1 cellular context compared by ENCODE assay signal in genomic region chr12:95949801-95950206, GRCh38.
TF ChIP-seq lines count a peak whose summit lies in the region.

No MANE protein-coding gene starts in this region.

TF ChIP-seq in HepG2, 621 proteins besides CTCF, POLR2A, EP300 and RAD21 (continued from another document and continues in another):
- TF ChIP-seq, protein P1, sequence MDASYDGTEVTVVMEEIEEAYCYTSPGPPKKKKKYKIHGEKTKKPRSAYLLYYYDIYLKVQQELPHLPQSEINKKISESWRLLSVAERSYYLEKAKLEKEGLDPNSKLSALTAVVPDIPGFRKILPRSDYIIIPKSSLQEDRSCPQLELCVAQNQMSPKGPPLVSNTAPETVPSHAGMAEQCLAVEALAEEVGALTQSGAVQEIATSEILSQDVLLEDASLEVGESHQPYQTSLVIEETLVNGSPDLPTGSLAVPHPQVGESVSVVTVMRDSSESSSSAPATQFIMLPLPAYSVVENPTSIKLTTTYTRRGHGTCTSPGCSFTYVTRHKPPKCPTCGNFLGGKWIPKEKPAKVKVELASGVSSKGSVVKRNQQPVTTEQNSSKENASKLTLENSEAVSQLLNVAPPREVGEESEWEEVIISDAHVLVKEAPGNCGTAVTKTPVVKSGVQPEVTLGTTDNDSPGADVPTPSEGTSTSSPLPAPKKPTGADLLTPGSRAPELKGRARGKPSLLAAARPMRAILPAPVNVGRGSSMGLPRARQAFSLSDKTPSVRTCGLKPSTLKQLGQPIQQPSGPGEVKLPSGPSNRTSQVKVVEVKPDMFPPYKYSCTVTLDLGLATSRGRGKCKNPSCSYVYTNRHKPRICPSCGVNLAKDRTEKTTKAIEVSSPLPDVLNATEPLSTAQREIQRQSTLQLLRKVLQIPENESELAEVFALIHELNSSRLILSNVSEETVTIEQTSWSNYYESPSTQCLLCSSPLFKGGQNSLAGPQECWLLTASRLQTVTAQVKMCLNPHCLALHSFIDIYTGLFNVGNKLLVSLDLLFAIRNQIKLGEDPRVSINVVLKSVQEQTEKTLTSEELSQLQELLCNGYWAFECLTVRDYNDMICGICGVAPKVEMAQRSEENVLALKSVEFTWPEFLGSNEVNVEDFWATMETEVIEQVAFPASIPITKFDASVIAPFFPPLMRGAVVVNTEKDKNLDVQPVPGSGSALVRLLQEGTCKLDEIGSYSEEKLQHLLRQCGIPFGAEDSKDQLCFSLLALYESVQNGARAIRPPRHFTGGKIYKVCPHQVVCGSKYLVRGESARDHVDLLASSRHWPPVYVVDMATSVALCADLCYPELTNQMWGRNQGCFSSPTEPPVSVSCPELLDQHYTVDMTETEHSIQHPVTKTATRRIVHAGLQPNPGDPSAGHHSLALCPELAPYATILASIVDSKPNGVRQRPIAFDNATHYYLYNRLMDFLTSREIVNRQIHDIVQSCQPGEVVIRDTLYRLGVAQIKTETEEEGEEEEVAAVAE (CRISPR knock-in tag; IDR thresholded peaks at IDR 0.05; ENCODE audit: borderline replicate concordance): no peak
- TF ChIP-seq, protein P2, sequence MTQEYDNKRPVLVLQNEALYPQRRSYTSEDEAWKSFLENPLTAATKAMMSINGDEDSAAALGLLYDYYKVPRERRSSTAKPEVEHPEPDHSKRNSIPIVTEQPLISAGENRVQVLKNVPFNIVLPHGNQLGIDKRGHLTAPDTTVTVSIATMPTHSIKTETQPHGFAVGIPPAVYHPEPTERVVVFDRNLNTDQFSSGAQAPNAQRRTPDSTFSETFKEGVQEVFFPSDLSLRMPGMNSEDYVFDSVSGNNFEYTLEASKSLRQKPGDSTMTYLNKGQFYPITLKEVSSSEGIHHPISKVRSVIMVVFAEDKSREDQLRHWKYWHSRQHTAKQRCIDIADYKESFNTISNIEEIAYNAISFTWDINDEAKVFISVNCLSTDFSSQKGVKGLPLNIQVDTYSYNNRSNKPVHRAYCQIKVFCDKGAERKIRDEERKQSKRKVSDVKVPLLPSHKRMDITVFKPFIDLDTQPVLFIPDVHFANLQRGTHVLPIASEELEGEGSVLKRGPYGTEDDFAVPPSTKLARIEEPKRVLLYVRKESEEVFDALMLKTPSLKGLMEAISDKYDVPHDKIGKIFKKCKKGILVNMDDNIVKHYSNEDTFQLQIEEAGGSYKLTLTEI (CRISPR knock-in tag; conservative IDR thresholded peaks at IDR 0.05): no peak
- 0 out of 2 replicates have a peak, but pooled peaks have one; percentile 56 for TF ChIP-seq ZNF124 (CRISPR knock-in tag; IDR thresholded peaks at IDR 0.05)
- TF ChIP-seq NCOA5 (CRISPR knock-in tag; IDR thresholded peaks at IDR 0.05): no peak
- TF ChIP-seq, protein P3, sequence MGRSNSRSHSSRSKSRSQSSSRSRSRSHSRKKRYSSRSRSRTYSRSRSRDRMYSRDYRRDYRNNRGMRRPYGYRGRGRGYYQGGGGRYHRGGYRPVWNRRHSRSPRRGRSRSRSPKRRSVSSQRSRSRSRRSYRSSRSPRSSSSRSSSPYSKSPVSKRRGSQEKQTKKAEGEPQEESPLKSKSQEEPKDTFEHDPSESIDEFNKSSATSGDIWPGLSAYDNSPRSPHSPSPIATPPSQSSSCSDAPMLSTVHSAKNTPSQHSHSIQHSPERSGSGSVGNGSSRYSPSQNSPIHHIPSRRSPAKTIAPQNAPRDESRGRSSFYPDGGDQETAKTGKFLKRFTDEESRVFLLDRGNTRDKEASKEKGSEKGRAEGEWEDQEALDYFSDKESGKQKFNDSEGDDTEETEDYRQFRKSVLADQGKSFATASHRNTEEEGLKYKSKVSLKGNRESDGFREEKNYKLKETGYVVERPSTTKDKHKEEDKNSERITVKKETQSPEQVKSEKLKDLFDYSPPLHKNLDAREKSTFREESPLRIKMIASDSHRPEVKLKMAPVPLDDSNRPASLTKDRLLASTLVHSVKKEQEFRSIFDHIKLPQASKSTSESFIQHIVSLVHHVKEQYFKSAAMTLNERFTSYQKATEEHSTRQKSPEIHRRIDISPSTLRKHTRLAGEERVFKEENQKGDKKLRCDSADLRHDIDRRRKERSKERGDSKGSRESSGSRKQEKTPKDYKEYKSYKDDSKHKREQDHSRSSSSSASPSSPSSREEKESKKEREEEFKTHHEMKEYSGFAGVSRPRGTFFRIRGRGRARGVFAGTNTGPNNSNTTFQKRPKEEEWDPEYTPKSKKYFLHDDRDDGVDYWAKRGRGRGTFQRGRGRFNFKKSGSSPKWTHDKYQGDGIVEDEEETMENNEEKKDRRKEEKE (IDR thresholded peaks at IDR 0.05): no peak
- TF ChIP-seq MAZ (IDR thresholded peaks at IDR 0.05; ENCODE audit: borderline replicate concordance, low read depth, low read length): no peak
- no peak for TF ChIP-seq MAZ (CRISPR knock-in tag; IDR thresholded peaks at IDR 0.05; ENCODE audit: low read depth)
- peak; percentile 93 for TF ChIP-seq RXRB (CRISPR knock-in tag; IDR thresholded peaks at IDR 0.05; ENCODE audit: borderline replicate concordance)
- peak; percentile 89 for TF ChIP-seq TARDBP (CRISPR knock-in tag; IDR thresholded peaks at IDR 0.05)
- TF ChIP-seq, protein P4, sequence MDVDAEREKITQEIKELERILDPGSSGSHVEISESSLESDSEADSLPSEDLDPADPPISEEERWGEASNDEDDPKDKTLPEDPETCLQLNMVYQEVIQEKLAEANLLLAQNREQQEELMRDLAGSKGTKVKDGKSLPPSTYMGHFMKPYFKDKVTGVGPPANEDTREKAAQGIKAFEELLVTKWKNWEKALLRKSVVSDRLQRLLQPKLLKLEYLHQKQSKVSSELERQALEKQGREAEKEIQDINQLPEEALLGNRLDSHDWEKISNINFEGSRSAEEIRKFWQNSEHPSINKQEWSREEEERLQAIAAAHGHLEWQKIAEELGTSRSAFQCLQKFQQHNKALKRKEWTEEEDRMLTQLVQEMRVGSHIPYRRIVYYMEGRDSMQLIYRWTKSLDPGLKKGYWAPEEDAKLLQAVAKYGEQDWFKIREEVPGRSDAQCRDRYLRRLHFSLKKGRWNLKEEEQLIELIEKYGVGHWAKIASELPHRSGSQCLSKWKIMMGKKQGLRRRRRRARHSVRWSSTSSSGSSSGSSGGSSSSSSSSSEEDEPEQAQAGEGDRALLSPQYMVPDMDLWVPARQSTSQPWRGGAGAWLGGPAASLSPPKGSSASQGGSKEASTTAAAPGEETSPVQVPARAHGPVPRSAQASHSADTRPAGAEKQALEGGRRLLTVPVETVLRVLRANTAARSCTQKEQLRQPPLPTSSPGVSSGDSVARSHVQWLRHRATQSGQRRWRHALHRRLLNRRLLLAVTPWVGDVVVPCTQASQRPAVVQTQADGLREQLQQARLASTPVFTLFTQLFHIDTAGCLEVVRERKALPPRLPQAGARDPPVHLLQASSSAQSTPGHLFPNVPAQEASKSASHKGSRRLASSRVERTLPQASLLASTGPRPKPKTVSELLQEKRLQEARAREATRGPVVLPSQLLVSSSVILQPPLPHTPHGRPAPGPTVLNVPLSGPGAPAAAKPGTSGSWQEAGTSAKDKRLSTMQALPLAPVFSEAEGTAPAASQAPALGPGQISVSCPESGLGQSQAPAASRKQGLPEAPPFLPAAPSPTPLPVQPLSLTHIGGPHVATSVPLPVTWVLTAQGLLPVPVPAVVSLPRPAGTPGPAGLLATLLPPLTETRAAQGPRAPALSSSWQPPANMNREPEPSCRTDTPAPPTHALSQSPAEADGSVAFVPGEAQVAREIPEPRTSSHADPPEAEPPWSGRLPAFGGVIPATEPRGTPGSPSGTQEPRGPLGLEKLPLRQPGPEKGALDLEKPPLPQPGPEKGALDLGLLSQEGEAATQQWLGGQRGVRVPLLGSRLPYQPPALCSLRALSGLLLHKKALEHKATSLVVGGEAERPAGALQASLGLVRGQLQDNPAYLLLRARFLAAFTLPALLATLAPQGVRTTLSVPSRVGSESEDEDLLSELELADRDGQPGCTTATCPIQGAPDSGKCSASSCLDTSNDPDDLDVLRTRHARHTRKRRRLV (CRISPR knock-in tag; IDR thresholded peaks at IDR 0.05): no peak
- no peak for TF ChIP-seq SRSF4 (IDR thresholded peaks at IDR 0.05; ENCODE audit: low read depth, low read length, poor library complexity, severe bottlenecking)
- no peak for TF ChIP-seq FOXP1 (IDR thresholded peaks at IDR 0.05)
- peak; percentile 95 for TF ChIP-seq FOXP1 (CRISPR knock-in tag; IDR thresholded peaks at IDR 0.05)
- TF ChIP-seq GATAD2A (CRISPR knock-in tag; IDR thresholded peaks at IDR 0.05): peak; percentile 95
- TF ChIP-seq ZNF543 (CRISPR knock-in tag; IDR thresholded peaks at IDR 0.05): no peak
- peak; percentile 36; the same call in 1 of the 2 replicates for TF ChIP-seq ZGPAT (CRISPR knock-in tag; IDR thresholded peaks at IDR 0.05)
- TF ChIP-seq ZNF564 (CRISPR knock-in tag; IDR thresholded peaks at IDR 0.05): no peak
- no peak for TF ChIP-seq ZNF333 (CRISPR knock-in tag; IDR thresholded peaks at IDR 0.05; ENCODE audit: borderline replicate concordance)
- peak; percentile 94 for TF ChIP-seq PPARG (CRISPR knock-in tag; conservative IDR thresholded peaks at IDR 0.05)
- no peak for TF ChIP-seq RBM22 (optimal IDR thresholded peaks at IDR 0.05; ENCODE audit: low read length)
- peak; percentile 93 for TF ChIP-seq NFIC (IDR thresholded peaks at IDR 0.05; ENCODE audit: low read length)
- TF ChIP-seq ISX (CRISPR knock-in tag; conservative IDR thresholded peaks at IDR 0.05): no peak
- no peak for TF ChIP-seq ZSCAN20 (CRISPR knock-in tag; IDR thresholded peaks at IDR 0.05; ENCODE audit: borderline replicate concordance)
- TF ChIP-seq DNMT3B (CRISPR knock-in tag; conservative IDR thresholded peaks at IDR 0.05): no peak
- TF ChIP-seq ZSCAN31 (CRISPR knock-in tag; IDR thresholded peaks at IDR 0.05; ENCODE audit: low read depth): no peak
- TF ChIP-seq SAP130 (CRISPR knock-in tag; IDR thresholded peaks at IDR 0.05; ENCODE audit: low read depth): peak; percentile 80
- no peak for TF ChIP-seq ZNF619 (CRISPR knock-in tag; IDR thresholded peaks at IDR 0.05)
- TF ChIP-seq ESRRA (CRISPR knock-in tag; IDR thresholded peaks at IDR 0.05; ENCODE audit: low read depth): no peak; the same call in 1 of the 2 replicates
- peak; percentile 70 for TF ChIP-seq ZMYM4 (CRISPR knock-in tag; IDR thresholded peaks at IDR 0.05)
- no peak for TF ChIP-seq ZBTB46 (CRISPR knock-in tag; IDR thresholded peaks at IDR 0.05; ENCODE audit: borderline replicate concordance)
- no peak for TF ChIP-seq FOSL1 (CRISPR knock-in tag; IDR thresholded peaks at IDR 0.05; ENCODE audit: borderline replicate concordance)
- TF ChIP-seq HOXA9 (CRISPR knock-in tag; IDR thresholded peaks at IDR 0.05; ENCODE audit: borderline replicate concordance): no peak
- TF ChIP-seq ZNF558 (CRISPR knock-in tag; IDR thresholded peaks at IDR 0.05; ENCODE audit: borderline replicate concordance): no peak
- TF ChIP-seq MIXL1 (CRISPR knock-in tag; IDR thresholded peaks at IDR 0.05): peak; percentile 88
- TF ChIP-seq SOX6 (IDR thresholded peaks at IDR 0.05): no peak
- peak; percentile 99 for TF ChIP-seq SOX6 (CRISPR knock-in tag; IDR thresholded peaks at IDR 0.05)
- no peak for TF ChIP-seq CREB1 (IDR thresholded peaks at IDR 0.05)
- TF ChIP-seq CREB1 (CRISPR knock-in tag; IDR thresholded peaks at IDR 0.05): 0 out of 2 replicates have a peak, but pooled peaks have one; percentile 31
- TF ChIP-seq, protein P5, sequence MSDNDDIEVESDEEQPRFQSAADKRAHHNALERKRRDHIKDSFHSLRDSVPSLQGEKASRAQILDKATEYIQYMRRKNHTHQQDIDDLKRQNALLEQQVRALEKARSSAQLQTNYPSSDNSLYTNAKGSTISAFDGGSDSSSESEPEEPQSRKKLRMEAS (IDR thresholded peaks at IDR 0.05): peak; percentile 41
